Comparison of ENCODE assay signal across 10 cellular contexts in the genomic region with DNA sequence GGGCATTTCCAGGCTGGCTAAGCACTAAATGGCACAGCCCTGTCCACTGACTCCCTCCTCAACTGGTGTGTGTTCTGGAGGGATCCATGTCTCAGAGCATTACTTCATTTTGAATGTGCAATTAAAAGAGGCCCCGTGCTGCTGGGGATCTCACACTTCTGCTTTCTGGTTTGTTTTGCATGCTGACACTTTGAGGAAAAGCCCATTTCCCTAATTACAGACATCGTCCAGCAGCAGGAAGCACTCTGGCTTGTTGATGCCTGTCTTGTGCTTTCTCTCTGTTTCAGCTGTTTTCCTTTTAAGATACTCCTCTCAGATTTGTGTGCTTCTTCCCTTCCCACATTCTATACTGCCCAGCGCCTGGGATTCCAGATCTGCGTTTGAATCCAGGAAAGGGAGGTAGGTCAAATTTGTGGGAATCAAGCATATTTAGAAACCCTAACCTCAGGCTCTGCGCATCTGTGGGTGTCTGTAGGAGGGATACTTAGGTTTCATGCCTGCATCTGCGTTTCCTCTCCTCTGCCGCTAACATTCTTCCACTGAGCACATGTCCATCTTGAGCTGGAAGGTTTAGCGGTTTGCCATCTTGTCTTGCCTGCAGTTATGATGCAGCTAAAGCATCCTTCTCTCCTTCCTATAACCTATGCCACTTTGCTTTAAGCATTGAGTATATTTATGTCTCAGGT. TPM values are rescaled to one million over a fixed set of nuclear protein-coding genes. Genes with fewer than 3 reads are reported as not detected.
DNase-seq lines count a peak whose midpoint lies in the region; ATAC-seq and TF ChIP-seq lines count a peak whose summit lies in the region.
"Had no signal": no experiment of that assay in that cellular context is flagged by ENCODE, and none has a peak within 500 bp of the region (broad histone marks: within the 10 kb centered on the region; RNA-seq: fewer than 3 reads in every experiment).

No MANE protein-coding gene starts in this region.

- peak; percentile 35 for DNase-seq in activated CD8-positive, alpha-beta memory T cell treated with anti-CD3 and anti-CD28 coated beads for 24 hours
- no peak for DNase-seq in activated CD8-positive, alpha-beta memory T cell treated with anti-CD3 and anti-CD28 coated beads, Interleukin-2, amount 50 U/mL, for 4 hours
- peak; percentile 91 for DNase-seq in SIG-M5 treated with dmso at 0.1 percent for 504 hours (lab: John Stamatoyannopoulos, UW; ENCODE audit: unreplicated experiment)
- DNase-seq in stimulated activated naive B cell treated with anti-CD40 and anti-IgM and Interleukin-4, amounts not matched to agents 10 μg/mL and 1 μg/mL and 100 μg/mL, for 72 hours: peak; percentile 51
- no peak for DNase-seq in glutamatergic neuron
- no peak for DNase-seq in prostate gland (ENCODE audit: low spot score)
- no peak for DNase-seq in nucleus accumbens (lab: John Stamatoyannopoulos, UW)
- DNase-seq: effector memory CD4-positive, alpha-beta T cell had no signal

- peak overlapping the region; percentile 80 to 82 for H3K4me3 Mint-ChIP-seq in stimulated activated naive B cell treated with anti-CD40 and anti-IgM and Interleukin-4, amounts not matched to agents 10 μg/mL and 1 μg/mL and 100 μg/mL, for 72 hours
- H3K4me3 Mint-ChIP-seq in glutamatergic neuron (ENCODE audit: unreplicated experiment): no peak overlapping the region

- peaks cover 0 to 9% of the 10 kb centered on the region in 2 donors for H3K9me3 Mint-ChIP-seq in stimulated activated naive B cell treated with anti-CD40 and anti-IgM and Interleukin-4, amounts not matched to agents 10 μg/mL and 1 μg/mL and 100 μg/mL, for 72 hours
- peaks cover 9% of the 10 kb centered on the region for H3K9me3 Mint-ChIP-seq in glutamatergic neuron (ENCODE audit: unreplicated experiment)

- intact Hi-C loops in prostate gland (cut with DNase I): no loop called here

- no peaks in the 10 kb centered on the region for H3K4me1 ChIP-seq in prostate gland (replicated peaks)

- TF ChIP-seq CTCF in glutamatergic neuron (IDR thresholded peaks at IDR 0.05; ENCODE audit: partially characterized antibody, unreplicated experiment) (no peak), prostate gland (IDR thresholded peaks at IDR 0.05) (no peak)

- peaks cover 22 to 44% of the 10 kb centered on the region in 2 donors for H3K36me3 Mint-ChIP-seq in stimulated activated naive B cell treated with anti-CD40 and anti-IgM and Interleukin-4, amounts not matched to agents 10 μg/mL and 1 μg/mL and 100 μg/mL, for 72 hours
- peaks cover 14% of the 10 kb centered on the region for H3K36me3 Mint-ChIP-seq in glutamatergic neuron (ENCODE audit: unreplicated experiment)

- peak; percentile 38 for ATAC-seq in HG03060 (IDR thresholded peaks at IDR 0.05; ENCODE audit: low read depth, unreplicated experiment)
- peak; percentile 83 to 85 for ATAC-seq in stimulated activated naive B cell treated with anti-CD40 and anti-IgM and Interleukin-4, amounts not matched to agents 10 μg/mL and 1 μg/mL and 100 μg/mL, for 72 hours (replicated peaks)

- H3K4me1 Mint-ChIP-seq in stimulated activated naive B cell treated with anti-CD40 and anti-IgM and Interleukin-4, amounts not matched to agents 10 μg/mL and 1 μg/mL and 100 μg/mL, for 72 hours: peaks cover 56 to 85% of the 10 kb centered on the region in 2 donors
- H3K4me1 Mint-ChIP-seq in glutamatergic neuron (ENCODE audit: low read depth, unreplicated experiment): peaks cover 10% of the 10 kb centered on the region

- H3K27me3 Mint-ChIP-seq in stimulated activated naive B cell treated with anti-CD40 and anti-IgM and Interleukin-4, amounts not matched to agents 10 μg/mL and 1 μg/mL and 100 μg/mL, for 72 hours: no peaks in the 10 kb centered on the region
- peaks cover 2% of the 10 kb centered on the region for H3K27me3 Mint-ChIP-seq in glutamatergic neuron (ENCODE audit: unreplicated experiment)

- no peaks in the 10 kb centered on the region for H3K36me3 ChIP-seq in prostate gland

- TF ChIP-seq POLR2A in prostate gland (IDR thresholded peaks at IDR 0.05): no peak

- no peaks in the 10 kb centered on the region for H3K27me3 ChIP-seq in prostate gland (replicated peaks; ENCODE audit: insufficient read depth)

- no peak overlapping the region for H3K27ac ChIP-seq in prostate gland

- H3K9me3 ChIP-seq in prostate gland: no peaks in the 10 kb centered on the region

- H3K27ac Mint-ChIP-seq in stimulated activated naive B cell treated with anti-CD40 and anti-IgM and Interleukin-4, amounts not matched to agents 10 μg/mL and 1 μg/mL and 100 μg/mL, for 72 hours: peak overlapping the region; percentile 94
- no peak overlapping the region for H3K27ac Mint-ChIP-seq in glutamatergic neuron (ENCODE audit: unreplicated experiment)

- H3K4me3 ChIP-seq in prostate gland: no peak overlapping the region

- WGBS in prostate gland: 65% methylated on average over 8 of the region's 8 CpGs

RNA-seq across cellular contexts. Expression of a gene that starts 25.7 kb away (rescaled TPM):
- 10.7 TPM for total RNA-seq in glutamatergic neuron (ENCODE audit: unreplicated experiment)
- total RNA-seq in prostate gland: 10 to 100 TPM in 1 of 2 donors, 1 to 10 TPM in 1; 4.5 to 43.6 TPM
- total RNA-seq: osteoblast had no signal

Comparison
In these comparisons a context has a peak if more than half of its experiments do, and no peak if none do; other contexts are left out.
1. DNase-seq: peak in activated CD8-positive, alpha-beta memory T cell treated with anti-CD3 and anti-CD28 coated beads for 24 hours (single experiment), SIG-M5 treated with dmso at 0.1 percent for 504 hours (single experiment) and stimulated activated naive B cell treated with anti-CD40 and anti-IgM and Interleukin-4, amounts not matched to agents 10 μg/mL and 1 μg/mL and 100 μg/mL, for 72 hours (single experiment); none in activated CD8-positive, alpha-beta memory T cell treated with anti-CD3 and anti-CD28 coated beads, Interleukin-2, amount 50 U/mL, for 4 hours (single experiment), glutamatergic neuron (single experiment), prostate gland (single experiment) and nucleus accumbens (0 of 56).